ENCODE assay signal across 10 cellular contexts in genomic region chr10:60944910-60945297, GRCh38. TPM values are rescaled to one million over a fixed set of nuclear protein-coding genes. Genes with fewer than 3 reads are reported as not detected.
DNase-seq lines count a peak whose midpoint lies in the region; ATAC-seq, FAIRE-seq and TF ChIP-seq lines count a peak whose summit lies in the region.
"Had no signal": no experiment of that assay in that cellular context is flagged by ENCODE, and none has a peak within 500 bp of the region (broad histone marks: within the 10 kb centered on the region; RNA-seq: fewer than 3 reads in every experiment).

No MANE protein-coding gene starts in this region.

- H3K36me3 ChIP-seq in K562 (ENCODE audit: control insufficient read depth, insufficient read depth, low read length) (no peaks in the 10 kb centered on the region), HepG2 (replicated peaks in 1 of 2; ENCODE audit: control insufficient read depth in 1 of 2, insufficient read depth in 2 of 2, low read length in 2 of 2) (no peaks in the 10 kb centered on the region; a peak in 2 of 5 replicates)

- 68% methylated on average over 4 of the region's 4 CpGs for WGBS in K562 (ENCODE audit: insufficient coverage, low coverage, missing lambda C conversion rate)
- 59% methylated on average over 4 of the region's 4 CpGs for WGBS in HepG2 (ENCODE audit: low lambda C conversion rate)

- ATAC-seq in K562 (no peak), HepG2 (no peak), HG02610 (IDR thresholded peaks at IDR 0.05; ENCODE audit: unreplicated experiment) (no peak)

- no peak for FAIRE-seq in K562 (lab: Jason Lieb, UNC)
- FAIRE-seq in HepG2 (lab: Jason Lieb, UNC): no peak
- FAIRE-seq: A204.1 had no signal

- H3K79me2 ChIP-seq in K562 (ENCODE audit: control insufficient read depth, insufficient read depth, low read length): no peaks in the 10 kb centered on the region
- H3K79me2 ChIP-seq in HepG2 (ENCODE audit: insufficient read depth, low read length): no peaks in the 10 kb centered on the region

- BruUV-seq in K562 (replicated peaks; lab: Mats Ljungman, UMichigan) (no TSS peak), HepG2 (replicated peaks; lab: Mats Ljungman, UMichigan) (no TSS peak)

- H3K27ac ChIP-seq in K562 (ENCODE audit: extremely low read depth, low read depth, low read length) (peak overlapping the region; percentile 87; the same call in 2 of the 3 replicates), HepG2 (ENCODE audit: extremely low read length, insufficient read depth, low read length) (peak overlapping the region; percentile 78), substantia nigra (ENCODE audit: low read depth, low read length, poor library complexity, severe bottlenecking) (peak overlapping the region; percentile 99)

- H2AFZ ChIP-seq in K562 (ENCODE audit: low read depth, low read length): peak overlapping the region; percentile 95
- H2AFZ ChIP-seq in HepG2 (ENCODE audit: low read length): no peak overlapping the region

- H4K20me1 ChIP-seq in K562 (replicated peaks; ENCODE audit: control insufficient read depth, insufficient read depth, low read length) (no peaks in the 10 kb centered on the region), HepG2 (ENCODE audit: insufficient read depth, low read length) (no peaks in the 10 kb centered on the region)

- no peak for TF ChIP-seq RAD21 in K562 (CRISPR knock-in tag; conservative IDR thresholded peaks at IDR 0.05 in 1 of 2, IDR thresholded peaks at IDR 0.05 in 1 of 2)
- TF ChIP-seq RAD21 in HepG2 (CRISPR knock-in tag; IDR thresholded peaks at IDR 0.05): no peak

- peak overlapping the region; percentile 92 for H3K4me2 ChIP-seq in K562 (ENCODE audit: insufficient read depth, low read length)
- H3K4me2 ChIP-seq in HepG2 (ENCODE audit: low read depth, low read length): peak overlapping the region; percentile 73

- no peaks in the 10 kb centered on the region for H3K9me1 ChIP-seq in K562 (ENCODE audit: control insufficient read depth, insufficient read depth, low read length)

- POLR2A ChIA-PET in K562 (lab: Yijun Ruan, JAX): interaction anchor here (0.6 to 0.8 kb wide), 3 partner anchors 9 to 63 kb away, joined by 3 to 4 read pairs (median 3); no protein-coding TSS in a partner anchor
- POLR2A ChIA-PET in HepG2 (lab: Yijun Ruan, JAX): interaction anchor here (1.0 kb wide), 1 partner anchor 10 kb away, joined by 3 read pairs; no protein-coding TSS in a partner anchor

- intact Hi-C loops in K562 (cut with micrococcal nuclease) (loop anchor here (1.0 kb wide), 1 partner anchor 117 kb away; no protein-coding TSS in a partner anchor), HepG2 (cut with micrococcal nuclease; ENCODE audit: unreplicated experiment) (loop anchor here (5.0 kb wide), 1 partner anchor 38 kb away; no protein-coding TSS in a partner anchor)

- DNase-seq in DMS 273 (lab: John Stamatoyannopoulos, UW; ENCODE audit: unreplicated experiment) (peak; percentile 29), DMS 273 treated with DMSO at 0.1 percent for 48 hours (lab: John Stamatoyannopoulos, UW) (no peak), K562 (ENCODE audit: extremely low read depth in 1 of 4, low spot score in 3 of 4) (no peak), HepG2 (ENCODE audit: low spot score) (no peak), substantia nigra (lab: John Stamatoyannopoulos, UW) (peak in 1 of 49 donors; percentile 41), G401 (ENCODE audit: low spot score) (no peak), NCI-H82 (lab: John Stamatoyannopoulos, UW) (no peak)
- DNase-seq: SHP77 treated with DMSO at 0.1 percent for 48 hours had no signal

- peaks cover 15 to 23% of the 10 kb centered on the region in 2 experiments; a peak in 4 of 5 replicates for H3K4me1 ChIP-seq in K562 (replicated peaks in 1 of 2; ENCODE audit: control insufficient read depth in 2 of 2, insufficient read depth in 2 of 2, low read length in 2 of 2)
- H3K4me1 ChIP-seq in HepG2 (ENCODE audit: insufficient read depth, low read length): peaks cover 26% of the 10 kb centered on the region

- no peak for TF ChIP-seq CTCF in K562 (IDR thresholded peaks at IDR 0.05 in 2 of 3, conservative IDR thresholded peaks at IDR 0.05 in 1 of 3; ENCODE audit: insufficient read depth in 2 of 3, low read depth in 1 of 3, low read length in 3 of 3)
- no peak for TF ChIP-seq CTCF in HepG2 (CRISPR knock-in tag; IDR thresholded peaks at IDR 0.05)

- H3K9me3 ChIP-seq in K562 (replicated peaks; ENCODE audit: control insufficient read depth, insufficient read depth, low read depth, low read length) (no peaks in the 10 kb centered on the region), HepG2 (ENCODE audit: low read length) (no peaks in the 10 kb centered on the region)

- TF ChIP-seq EP300 in K562 (IDR thresholded peaks at IDR 0.05; ENCODE audit: low read length): no peak
- no peak for TF ChIP-seq EP300 in HepG2 (IDR thresholded peaks at IDR 0.05; ENCODE audit: low read depth in 2 of 2, low read length in 2 of 2)
- no peak for TF ChIP-seq EP300 in HepG2 (CRISPR knock-in tag; IDR thresholded peaks at IDR 0.05; ENCODE audit: borderline replicate concordance)

- CTCF ChIA-PET in K562 (lab: Yijun Ruan, JAX; ENCODE audit: low intra/inter-chr PET ratio): no interaction called here
- CTCF ChIA-PET in HepG2 (lab: Yijun Ruan, JAX; ENCODE audit: low intra/inter-chr PET ratio, low total read pairs): no interaction called here

- H3K27me3 ChIP-seq in K562 (ENCODE audit: control insufficient read depth in 2 of 2, insufficient read depth in 2 of 2, low read length in 2 of 2): no peaks in the 10 kb centered on the region
- H3K27me3 ChIP-seq in HepG2 (ENCODE audit: control insufficient read depth in 1 of 2, insufficient read depth in 2 of 2, low read length in 2 of 2): no peaks in the 10 kb centered on the region; a peak in 1 of 5 replicates

- no peak for TF ChIP-seq POLR2A in K562 (conservative IDR thresholded peaks at IDR 0.05)
- no peak for TF ChIP-seq POLR2A in HepG2 (IDR thresholded peaks at IDR 0.05; ENCODE audit: insufficient read depth in 1 of 2, low read depth in 2 of 2, low read length in 2 of 2)

- in situ Hi-C loops in K562 (cut with MboI): no loop called here
- in situ Hi-C loops in HepG2 (cut with HindIII; ENCODE audit: extremely low pct_ligation_motif_present, low pct_unique_long_range_greater_than_20kb): no loop called here
- in situ Hi-C loops in G401 (cut with HindIII; ENCODE audit: low sequenced_read_pairs): no loop called here

- peak overlapping the region; percentile 86 to 95 for H3K9ac ChIP-seq in K562 (ENCODE audit: insufficient read depth in 1 of 2, low read depth in 2 of 2, low read length in 2 of 2)
- H3K9ac ChIP-seq in HepG2 (ENCODE audit: insufficient read depth, low read depth, low read length): peak overlapping the region; percentile 82

- H3K4me3 ChIP-seq in K562 (peak overlapping the region; percentile 67; the same call in 1 of the 2 replicates), HepG2 (replicated peaks in 1 of 3; ENCODE audit: insufficient read depth in 1 of 3, low read depth in 2 of 3, low read length in 3 of 3) (peak overlapping the region; percentile 59 to 71 (median 69); a peak in 5 of 6 replicates)

TF ChIP-seq in K562, 482 proteins besides CTCF, POLR2A, EP300 and RAD21 (continues in another document):
- TF ChIP-seq SMARCA4 (IDR thresholded peaks at IDR 0.05): 0 out of 2 replicates have a peak, but pooled peaks have one; percentile 3

TF ChIP-seq in HepG2, 621 proteins besides CTCF, POLR2A, EP300 and RAD21 (continues in another document):
- TF ChIP-seq POLR2AphosphoS2 (IDR thresholded peaks at IDR 0.05; ENCODE audit: low read depth, low read length): no peak
- TF ChIP-seq BRD4 (CRISPR knock-in tag; IDR thresholded peaks at IDR 0.05): no peak

RNA-seq across cellular contexts. Expression of gene RHOBTB1, which starts 0.9 kb away (rescaled TPM):
- total RNA-seq in K562 (2011; cell fraction: chromatin; rRNA removed; ENCODE audit: low replicate concordance): 11.2 and 15.6 TPM in 2 replicates
- 5.0 and 5.5 TPM in 2 replicates for total RNA-seq in K562 (2011; cell fraction: nucleolus; rRNA removed)
- total RNA-seq in K562 (2011; cell fraction: nucleoplasm; rRNA removed): 4.9 and 5.2 TPM in 2 replicates
- total RNA-seq in K562 (2014; rRNA removed) (6.6 and 10.4 TPM in 2 replicates), K562 (2014; rRNA removed; fragmentation: Illumina TruSeq; extraction: Trizol) (10.6 and 11.6 TPM in 2 replicates), K562 (2015; rRNA removed; fragmentation: Illumina TruSeq; extraction: Trizol) (8.8 and 9.2 TPM in 2 replicates), K562 (2021) (8.2 and 8.5 TPM in 2 replicates), HepG2 (2016; rRNA removed; fragmentation: Illumina TruSeq; extraction: Trizol) (59.5 and 80.6 TPM in 2 replicates)
- polyA plus RNA-seq in K562 (2011; rRNA removed) (6.8 and 11.7 TPM in 2 replicates), K562 (2014; fragmentation: Illumina TruSeq; extraction: Trizol) (7.3 and 9.3 TPM in 2 replicates), K562 (2014; fragmentation: Nextera tagmentation; extraction: Ambion mirVana) (1 to 10 TPM; 1.7 to 3.8 TPM), K562 (2014; rRNA removed) (9.7 and 11.5 TPM in 2 replicates), HepG2 (2011; rRNA removed) (13.0 and 18.8 TPM in 2 replicates)
- polyA plus RNA-seq in K562 (2011; cell fraction: cytosol; rRNA removed): 3.3 and 3.5 TPM in 2 replicates
- polyA plus RNA-seq in K562 (2011; cell fraction: nucleus; rRNA removed): 35.6 and 37.0 TPM in 2 replicates
- 5.4 and 9.0 TPM in 2 replicates for polyA plus RNA-seq in K562 (2012)
- 4.7 and 8.1 TPM in 2 replicates for polyA minus RNA-seq in K562 (2011; rRNA and poly(A)+ RNA removed)
- 3.7 and 6.9 TPM in 2 replicates for polyA minus RNA-seq in K562 (2011; cell fraction: cytosol; rRNA and poly(A)+ RNA removed)
- polyA minus RNA-seq in K562 (2011; cell fraction: nucleus; rRNA and poly(A)+ RNA removed): 9.7 TPM in 2 replicates
- 7.7 and 10.8 TPM in 2 replicates for total RNA-seq in HepG2 (2016; cell fraction: cytosol; rRNA removed; fragmentation: Illumina TruSeq; extraction: Trizol; ENCODE audit: low read depth)
- total RNA-seq in HepG2 (2016; cell fraction: insoluble cytoplasmic fraction; rRNA removed; fragmentation: Illumina TruSeq; extraction: Trizol): 59.9 and 79.4 TPM in 2 replicates
- 31.0 and 34.2 TPM in 2 replicates for total RNA-seq in HepG2 (2016; cell fraction: membrane; rRNA removed; fragmentation: Illumina TruSeq; extraction: Trizol)
- 53.4 and 63.5 TPM in 2 replicates for total RNA-seq in HepG2 (2016; cell fraction: nucleus; rRNA removed; fragmentation: Illumina TruSeq; extraction: Trizol)
- polyA plus RNA-seq in HepG2 (2011; cell fraction: cytosol; rRNA removed): 11.3 and 11.5 TPM in 2 replicates
- 27.3 and 37.7 TPM in 2 replicates for polyA plus RNA-seq in HepG2 (2011; cell fraction: nucleus; rRNA removed)
- 10.7 and 10.9 TPM in 2 replicates for polyA plus RNA-seq in HepG2 (2012)
- 4.3 and 4.9 TPM in 2 replicates for polyA plus RNA-seq in HepG2 (2016; cell fraction: cytosol; fragmentation: Illumina TruSeq; extraction: Trizol; ENCODE audit: low read depth)
- polyA plus RNA-seq in HepG2 (2016; cell fraction: insoluble cytoplasmic fraction; fragmentation: Illumina TruSeq; extraction: Trizol; ENCODE audit: low read depth): 57.8 and 61.6 TPM in 2 replicates
- 14.8 and 14.9 TPM in 2 replicates for polyA plus RNA-seq in HepG2 (2016; cell fraction: membrane; fragmentation: Illumina TruSeq; extraction: Trizol; ENCODE audit: low read depth)
- polyA plus RNA-seq in HepG2 (2016; cell fraction: nucleus; fragmentation: Illumina TruSeq; extraction: Trizol; ENCODE audit: insufficient read depth, low read depth): 58.3 and 64.1 TPM in 2 replicates
- 19.3 and 21.6 TPM in 2 replicates for polyA minus RNA-seq in HepG2 (2011; rRNA and poly(A)+ RNA removed; ENCODE audit: low replicate concordance)
- polyA minus RNA-seq in HepG2 (2011; cell fraction: cytosol; rRNA and poly(A)+ RNA removed): 8.8 and 15.0 TPM in 2 replicates
- polyA minus RNA-seq in HepG2 (2011; cell fraction: nucleus; rRNA and poly(A)+ RNA removed): 37.7 and 46.2 TPM in 2 replicates
- 149 and 166 TPM in 2 replicates for total RNA-seq in G401 (2014; rRNA removed; shearing (Covaris generic))
